In the genomic region with DNA sequence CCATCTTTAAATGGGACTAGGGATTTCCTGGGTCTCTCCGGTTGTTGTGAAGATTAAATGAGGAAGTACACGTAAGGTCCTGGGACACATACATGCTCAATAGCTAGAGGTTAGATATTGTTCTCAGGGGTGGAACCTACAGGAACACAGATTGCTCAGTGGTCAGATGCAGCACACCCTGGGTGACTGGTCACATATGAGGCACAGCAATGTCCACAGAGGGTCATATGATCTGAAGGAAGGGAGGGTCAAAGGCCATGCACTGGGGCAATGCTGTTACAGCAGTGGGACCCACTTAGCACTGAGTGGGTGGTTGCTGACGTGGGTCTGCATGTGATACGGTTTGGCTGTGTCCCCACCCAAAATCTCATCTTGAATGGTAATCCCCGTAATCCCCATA, we compare ENCODE assay signal across 30 cellular contexts. TPM values are rescaled to one million over a fixed set of nuclear protein-coding genes. Genes with fewer than 3 reads are reported as not detected.
"Had no signal": no experiment of that assay in that cellular context is flagged by ENCODE, and none has a peak within 500 bp of the region (broad histone marks: within the 10 kb centered on the region; RNA-seq: fewer than 3 reads in every experiment).

No MANE protein-coding gene starts in this region.

- H3K27ac ChIP-seq: SJCRH30 had no signal

- DNase-seq: activated CD4-positive, alpha-beta T cell treated with anti-CD3 and anti-CD28 coated beads for 48 hours; activated CD4-positive, alpha-beta T cell treated with anti-CD3 and anti-CD28 coated beads, Interleukin-2, amount 50 U/mL, for 4 hours; activated CD4-positive, CD25-positive, alpha-beta regulatory T cell treated with anti-CD3 and anti-CD28 coated beads, Interleukin-2, amount 50 U/mL, for 72 hours; activated CD8-positive, alpha-beta memory T cell treated with anti-CD3 and anti-CD28 coated beads, Interleukin-2, amount 50 U/mL, for 48 hours; activated CD8-positive, alpha-beta T cell treated with anti-CD3 and anti-CD28 coated beads, Interleukin-2, amount 10 ng/mL, durations not matched to agents 7 days and 5 days; activated effector memory CD4-positive, alpha-beta T cell treated with anti-CD3 and anti-CD28 coated beads, Interleukin-2, amount 50 U/mL, for 16 hours; activated naive CD4-positive, alpha-beta T cell treated with Interleukin-2 at 50 U/mL for 16 hours; activated T-cell treated with anti-CD3 and anti-CD28 coated beads, Interleukin-2, amount 50 U/mL, for 1 hour; amygdala; Kasumi-1; NCI-H1092 treated with DMSO at 0.1 percent for 48 hours; NCI-H1417 treated with DMSO at 0.1 percent for 48 hours; NCI-H1694; NCI-H2029; NCI-H2107; NCI-H2171 treated with DMSO at 0.1 percent for 48 hours; NCI-H226; NCI-H526; RPMI8226; SJCRH30; T-helper 9 cell had no signal

- H3K27me3 ChIP-seq: SJCRH30 had no signal

- H3K9me3 Mint-ChIP-seq: activated naive CD4-positive, alpha-beta T cell treated with anti-CD3 and anti-CD28 coated beads, Interleukin-2, amount 50 U/mL, for 72 hours; central memory CD8-positive, alpha-beta T cell; T-helper 1 cell treated with Interleukin-12 subunit alpha and Interleukin-12 subunit beta and Interleukin-4 antibody, amounts not matched to agents 30 μg/mL and 1 μg/mL, for 36 hours; WTC11 had no signal

- ATAC-seq: activated CD8-positive, alpha-beta T cell treated with anti-CD3 and anti-CD28 coated beads, Interleukin-2, amount 10 ng/mL, durations not matched to agents 7 days and 5 days; activated naive CD4-positive, alpha-beta T cell treated with anti-CD3 and anti-CD28 coated beads, Interleukin-2, amount 50 U/mL, for 72 hours; Right ventricle myocardium inferior; SK-N-SH treated with all-trans-retinoic acid at 6 μM for 48 hours had no signal

- H3K36me3 ChIP-seq: SJCRH30 had no signal

- H3K9me3 ChIP-seq: SJCRH30 had no signal

- FAIRE-seq: astrocyte had no signal

- H3K36me3 Mint-ChIP-seq: activated naive CD4-positive, alpha-beta T cell treated with anti-CD3 and anti-CD28 coated beads, Interleukin-2, amount 50 U/mL, for 72 hours; brain; WTC11 had no signal

- H3K4me3 ChIP-seq: SJCRH30 had no signal

- H3K4me1 Mint-ChIP-seq: central memory CD8-positive, alpha-beta T cell had no signal

- H3K27ac Mint-ChIP-seq: activated CD8-positive, alpha-beta T cell treated with anti-CD3 and anti-CD28 coated beads, Interleukin-2, amount 10 ng/mL, durations not matched to agents 7 days and 5 days; activated naive CD4-positive, alpha-beta T cell treated with anti-CD3 and anti-CD28 coated beads, Interleukin-2, amount 50 U/mL, for 72 hours; brain; T-helper 1 cell treated with Interleukin-12 subunit alpha and Interleukin-12 subunit beta and Interleukin-4 antibody, amounts not matched to agents 30 μg/mL and 1 μg/mL, for 36 hours; WTC11 had no signal

- H3K4me3 Mint-ChIP-seq: activated CD8-positive, alpha-beta T cell treated with anti-CD3 and anti-CD28 coated beads, Interleukin-2, amount 10 ng/mL, durations not matched to agents 7 days and 5 days; brain; central memory CD8-positive, alpha-beta T cell; T-helper 1 cell treated with Interleukin-12 subunit alpha and Interleukin-12 subunit beta and Interleukin-4 antibody, amounts not matched to agents 30 μg/mL and 1 μg/mL, for 36 hours; WTC11 had no signal

RNA-seq across cellular contexts. Expression of gene SDS, which starts 57.3 kb away (rescaled TPM):
- total RNA-seq: activated CD8-positive, alpha-beta T cell treated with anti-CD3 and anti-CD28 coated beads, Interleukin-2, amount 10 ng/mL, durations not matched to agents 7 days and 5 days; activated naive CD4-positive, alpha-beta T cell treated with anti-CD3 and anti-CD28 coated beads, Interleukin-2, amount 50 U/mL, for 72 hours; astrocyte; OCI-LY7; Right ventricle myocardium inferior; SJCRH30 had no signal
